ENCODE assay signal across 22 cellular contexts in genomic region chr4:147950261-147950660, GRCh38.
"Had no signal": no experiment of that assay in that cellular context is flagged by ENCODE, and none has a peak within 500 bp of the region (broad histone marks: within the 10 kb centered on the region; RNA-seq: fewer than 3 reads in every experiment).

No MANE protein-coding gene starts in this region.

- H3K9me3 ChIP-seq: SJSA1 had no signal

- H3K27ac Mint-ChIP-seq: IgD-negative memory B cell had no signal

- H3K4me1 Mint-ChIP-seq: IgD-negative memory B cell had no signal

- H3K4me2 ChIP-seq: KMS-11, SK-N-SH had no signal

- H3K9ac ChIP-seq: KMS-11, SK-N-SH had no signal

- ATAC-seq: HepG2, K562 had no signal

- H3K4me1 ChIP-seq: SJSA1 had no signal

- H3K4me3 Mint-ChIP-seq: IgD-negative memory B cell had no signal

- H3K27me3 ChIP-seq: SJSA1 had no signal

- DNase-seq: Kasumi-1, MM.1S, NCI-H1092 treated with DMSO at 0.1 percent for 48 hours, NCI-H1436, NCI-H187, NCI-H2029, NCI-H2081 treated with DMSO at 0.1 percent for 48 hours, NCI-H2227 treated with DMSO at 0.1 percent for 48 hours, NCI-H524, NCI-H69, NCI-H774, Right ventricle myocardium superior, RPMI8226, SIG-M5, SK-N-SH, SW 1271 had no signal

- FAIRE-seq: HepG2, K562, RCC 7860 had no signal

- H3K4me3 ChIP-seq: K562, SJSA1 had no signal

- H3K36me3 Mint-ChIP-seq: IgD-negative memory B cell had no signal

- H3K27ac ChIP-seq: KMS-11, SJSA1 had no signal
